Comparison of ENCODE assay signal across 17 cellular contexts in genomic region chr22:31757265-31757664, GRCh38. TPM values are rescaled to one million over a fixed set of nuclear protein-coding genes. Genes with fewer than 3 reads are reported as not detected.
DNase-seq lines count a peak whose midpoint lies in the region; ATAC-seq and TF ChIP-seq lines count a peak whose summit lies in the region.
"Had no signal": no experiment of that assay in that cellular context is flagged by ENCODE, and none has a peak within 500 bp of the region (broad histone marks: within the 10 kb centered on the region; RNA-seq: fewer than 3 reads in every experiment).

No MANE protein-coding gene starts in this region.

- peaks cover 40% of the 10 kb centered on the region for H3K36me3 ChIP-seq in DOHH2 (ENCODE audit: control insufficient read depth, low read length)
- H3K36me3 ChIP-seq in stomach: peaks cover 11 to 47% (median 44%) of the 10 kb centered on the region in 4 donors
- H3K36me3 ChIP-seq in aorta (ENCODE audit: control insufficient read depth in 1 of 2, insufficient read depth in 2 of 2, low read length in 1 of 2): peaks cover 0 to 4% of the 10 kb centered on the region in 2 donors

- peaks cover 40% of the 10 kb centered on the region for H3K79me2 ChIP-seq in DOHH2 (ENCODE audit: control insufficient read depth, low read length)

- H3K9me3 ChIP-seq in DOHH2 (ENCODE audit: control insufficient read depth, insufficient read depth, low read length) (no peaks in the 10 kb centered on the region), stomach (no peaks in the 10 kb centered on the region), aorta (ENCODE audit: control insufficient read depth, low read length) (no peaks in the 10 kb centered on the region)
- H3K9me3 ChIP-seq: BE2C, Caco-2 had no signal

- TF ChIP-seq POLR2A in stomach (IDR thresholded peaks at IDR 0.05): no peak

- TF ChIP-seq EP300 in stomach (IDR thresholded peaks at IDR 0.05): no peak

- H4K20me1 ChIP-seq in DOHH2 (ENCODE audit: control insufficient read depth, insufficient read depth, low read depth, low read length): no peaks in the 10 kb centered on the region

- WGBS in stomach, 5 donors: 30 to 60% (median 56%) methylated on average over 1 of the region's 1 CpG
- 4 to 7% methylated on average over 1 of the region's 1 CpG for WGBS in aorta, 2 donors

- H3F3A ChIP-seq in DOHH2 (ENCODE audit: control insufficient read depth, insufficient read depth): peaks cover 11% of the 10 kb centered on the region

- H3K27me3 ChIP-seq in DOHH2 (ENCODE audit: control insufficient read depth, low read length): no peaks in the 10 kb centered on the region
- H3K27me3 ChIP-seq in stomach: no peaks in the 10 kb centered on the region
- no peaks in the 10 kb centered on the region for H3K27me3 ChIP-seq in aorta (ENCODE audit: control insufficient read depth in 1 of 2, insufficient read depth in 2 of 2, low read length in 1 of 2)
- H3K27me3 ChIP-seq: BE2C had no signal

- intact Hi-C loops in stomach (cut with DNase I; ENCODE audit: low total_unique reads) (loop anchor here (10.0 kb wide), 1 partner anchor 92 kb away; the partner anchor contains the start of gene PISD), aorta (cut with DNase I) (no loop called here)

- H3K4me3 ChIP-seq in DOHH2 (ENCODE audit: low read length): peak overlapping the region; percentile 21; the same call in 1 of the 2 replicates
- H3K4me3 ChIP-seq in choroid plexus epithelial cell (ENCODE audit: low read depth, low read length): no peak overlapping the region
- no peak overlapping the region for H3K4me3 ChIP-seq in stomach
- H3K4me3 ChIP-seq in aorta (ENCODE audit: low read length in 2 of 2): no peak overlapping the region
- H3K4me3 ChIP-seq: GM23338 had no signal

- DNase-seq in choroid plexus epithelial cell (ENCODE audit: low read depth): peak; percentile 40
- DNase-seq in stomach: no peak
- DNase-seq in foreskin melanocyte: no peak
- DNase-seq in aorta: no peak
- no peak for DNase-seq in NCI-H2171 treated with DMSO at 0.1 percent for 48 hours (lab: John Stamatoyannopoulos, UW)
- DNase-seq: ACHN; BE2C; Caco-2; CD4-positive, alpha-beta T cell; GDM1; HFFc6 had no signal

- TF ChIP-seq CTCF in DOHH2 (IDR thresholded peaks at IDR 0.05; ENCODE audit: low read depth, low read length, poor library complexity, severe bottlenecking): no peak
- TF ChIP-seq CTCF in VCaP (conservative IDR thresholded peaks at IDR 0.05): no peak
- no peak for TF ChIP-seq CTCF in choroid plexus epithelial cell (conservative IDR thresholded peaks at IDR 0.05; ENCODE audit: low read depth, low read length)
- no peak for TF ChIP-seq CTCF in stomach (IDR thresholded peaks at IDR 0.05)

- H3K4me2 ChIP-seq in DOHH2 (ENCODE audit: low read length): peak overlapping the region; percentile 41
- H3K4me2 ChIP-seq: GM23338 had no signal

- peaks cover 40% of the 10 kb centered on the region for H3K4me1 ChIP-seq in DOHH2 (ENCODE audit: control insufficient read depth, low read length)
- peaks cover 20 to 48% (median 35%) of the 10 kb centered on the region in 4 donors for H3K4me1 ChIP-seq in stomach
- no peaks in the 10 kb centered on the region for H3K4me1 ChIP-seq in aorta (ENCODE audit: control insufficient read depth in 1 of 2, insufficient read depth in 2 of 2, low read length in 2 of 2)

- 0 out of 2 replicates have a peak overlapping the region, but pooled peaks have one; percentile 11 for H3K27ac ChIP-seq in DOHH2 (ENCODE audit: low read depth, low read length)
- H3K27ac ChIP-seq in VCaP: peak overlapping the region; percentile 95
- peak overlapping the region in 3 of 5 donors; percentile 34 to 38 (median 36) for H3K27ac ChIP-seq in stomach
- H3K27ac ChIP-seq in aorta (ENCODE audit: low read depth in 1 of 2, low read length in 2 of 2): no peak overlapping the region
- H3K27ac ChIP-seq: C4-2B, HL-60 had no signal

- no peak for ATAC-seq in aorta (ENCODE audit: low FRiP score)
- ATAC-seq: GM23338, HCT116 had no signal

- no peaks in the 10 kb centered on the region for H3K9me2 ChIP-seq in DOHH2 (replicated peaks; ENCODE audit: control insufficient read depth, low read length)

RNA-seq across cellular contexts. Expression of gene DEPDC5, which starts 3.4 kb away (rescaled TPM):
- total RNA-seq in stomach (10 to 100 TPM; 20.1 to 39.1 (median 25.1) TPM), aorta (10 to 100 TPM; 27.1 to 36.7 TPM)
- polyA plus RNA-seq in stomach (1 to 10 TPM; 4.7 to 8.5 (median 6.3) TPM), aorta (1 to 10 TPM; 7.5 to 9.5 TPM)

RNA-seq across cellular contexts. Expression of gene PRR14L, which starts 7.3 kb away (rescaled TPM):
- total RNA-seq in stomach: 100 to 1,000 TPM in 1 of 5 donors, 10 to 100 TPM in 4; 24.0 to 193 (median 29.9) TPM
- 1 to 10 TPM; 4.0 to 5.5 (median 4.2) TPM for polyA plus RNA-seq in stomach
- 10 to 100 TPM; 38.8 to 44.1 TPM for total RNA-seq in aorta
- polyA plus RNA-seq in aorta: 1 to 10 TPM; 3.5 to 5.3 TPM

Comparison
In these comparisons a context has a peak if more than half of its experiments do, and no peak if none do; other contexts are left out.
1. H3K27ac ChIP-seq: peak in DOHH2 (single experiment), VCaP (single experiment) and stomach (3 of 5); none in aorta (0 of 2).